9 cellular contexts compared by ENCODE assay signal in the genomic region with DNA sequence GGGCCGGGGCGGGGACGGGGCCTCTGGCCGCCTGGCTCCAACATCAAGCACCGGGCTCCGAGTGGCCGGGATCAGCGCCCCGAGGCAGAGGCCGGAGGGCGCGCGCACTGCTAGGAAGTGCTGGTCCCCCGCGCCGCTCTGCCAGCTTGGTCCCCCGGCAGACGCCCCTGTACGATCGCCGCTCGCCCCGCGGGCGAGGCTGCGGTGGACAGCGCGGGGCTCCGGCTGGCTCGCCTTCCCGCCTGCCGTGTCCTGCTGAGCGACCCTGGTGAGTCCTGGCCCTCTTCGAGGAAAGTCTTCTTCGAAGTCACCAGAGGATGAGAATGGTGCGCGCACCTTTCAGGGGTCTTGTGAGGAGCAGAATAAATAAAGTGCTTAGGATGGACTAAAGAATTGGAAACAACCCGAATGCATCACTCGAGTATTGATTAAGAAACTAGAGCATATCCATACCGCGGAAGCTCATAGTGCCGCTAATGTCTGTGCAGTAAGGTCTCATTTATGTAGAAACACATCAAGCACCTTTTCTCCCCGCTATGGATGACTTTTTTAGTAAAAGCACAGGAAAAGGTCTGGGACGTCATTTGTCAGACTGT. TPM values are rescaled to one million over a fixed set of nuclear protein-coding genes. Genes with fewer than 3 reads are reported as not detected.
DNase-seq lines count a peak whose midpoint lies in the region; ATAC-seq and TF ChIP-seq lines count a peak whose summit lies in the region.
"Had no signal": no experiment of that assay in that cellular context is flagged by ENCODE, and none has a peak within 500 bp of the region (broad histone marks: within the 10 kb centered on the region; RNA-seq: fewer than 3 reads in every experiment).

No MANE protein-coding gene starts in this region.

- no peaks in the 10 kb centered on the region for H3K9me3 Mint-ChIP-seq in CD4-positive, CD25-positive, alpha-beta regulatory T cell
- no peaks in the 10 kb centered on the region for H3K9me3 Mint-ChIP-seq in activated T-helper 1 cell treated with anti-CD3 and anti-CD28 coated beads, Interleukin-12 subunit alpha, Interleukin-12 subunit beta, Interleukin-2, Interleukin-4 antibody, amounts not matched to agents 30 ng/mL and 10 ng/mL and 1 ng/mL, durations not matched to agents 14 hours and 24 hours and 36 hours

- H3K4me1 ChIP-seq in CD4-positive, CD25-positive, alpha-beta regulatory T cell (ENCODE audit: control insufficient read depth, insufficient read depth, low read length, poor library complexity, severe bottlenecking), result peaks cover 18% of the 10 kb centered on the region
- H3K4me1 ChIP-seq in HAP-1 (peaks cover 8% of the 10 kb centered on the region; the same call in 1 of the 2 replicates), stomach (peaks cover 20 to 49% (median 31%) of the 10 kb centered on the region in 4 donors)

- H3K27me3 ChIP-seq in CD4-positive, CD25-positive, alpha-beta regulatory T cell (ENCODE audit: control insufficient read depth, insufficient read depth, low read length), result no peaks in the 10 kb centered on the region
- H3K27me3 ChIP-seq in HAP-1 (ENCODE audit: low read depth), result no peaks in the 10 kb centered on the region
- no peaks in the 10 kb centered on the region for H3K27me3 ChIP-seq in stomach

- no peak for TF ChIP-seq EP300 in stomach (IDR thresholded peaks at IDR 0.05)

- peak overlapping the region; percentile 93 to 99 (median 96) for H3K4me3 Mint-ChIP-seq in CD4-positive, CD25-positive, alpha-beta regulatory T cell
- H3K4me3 Mint-ChIP-seq in activated T-helper 1 cell treated with anti-CD3 and anti-CD28 coated beads, Interleukin-12 subunit alpha, Interleukin-12 subunit beta, Interleukin-2, Interleukin-4 antibody, amounts not matched to agents 30 ng/mL and 10 ng/mL and 1 ng/mL, durations not matched to agents 14 hours and 24 hours and 36 hours, result peak overlapping the region; percentile 95

- TF ChIP-seq POLR2A in stomach (IDR thresholded peaks at IDR 0.05), result no peak

- no peaks in the 10 kb centered on the region for H3K27me3 Mint-ChIP-seq in CD4-positive, CD25-positive, alpha-beta regulatory T cell
- H3K27me3 Mint-ChIP-seq in activated T-helper 1 cell treated with anti-CD3 and anti-CD28 coated beads, Interleukin-12 subunit alpha, Interleukin-12 subunit beta, Interleukin-2, Interleukin-4 antibody, amounts not matched to agents 30 ng/mL and 10 ng/mL and 1 ng/mL, durations not matched to agents 14 hours and 24 hours and 36 hours (ENCODE audit: insufficient read depth), result no peaks in the 10 kb centered on the region

- peaks cover 3% of the 10 kb centered on the region for H3K36me3 Mint-ChIP-seq in CD4-positive, CD25-positive, alpha-beta regulatory T cell
- peaks cover 12% of the 10 kb centered on the region for H3K36me3 Mint-ChIP-seq in activated T-helper 1 cell treated with anti-CD3 and anti-CD28 coated beads, Interleukin-12 subunit alpha, Interleukin-12 subunit beta, Interleukin-2, Interleukin-4 antibody, amounts not matched to agents 30 ng/mL and 10 ng/mL and 1 ng/mL, durations not matched to agents 14 hours and 24 hours and 36 hours (ENCODE audit: low read depth)

- peaks cover 4% of the 10 kb centered on the region for H3K36me3 ChIP-seq in CD4-positive, CD25-positive, alpha-beta regulatory T cell (ENCODE audit: control insufficient read depth, insufficient read depth, low read length)
- H3K36me3 ChIP-seq in HAP-1 (replicated peaks), result peaks cover 25% of the 10 kb centered on the region
- H3K36me3 ChIP-seq in stomach, result peaks cover 4 to 50% (median 42%) of the 10 kb centered on the region in 4 donors

- peak overlapping the region in 2 of 3 donors; percentile 96 to 99 for H3K27ac Mint-ChIP-seq in CD4-positive, CD25-positive, alpha-beta regulatory T cell
- H3K27ac Mint-ChIP-seq in activated T-helper 1 cell treated with anti-CD3 and anti-CD28 coated beads, Interleukin-12 subunit alpha, Interleukin-12 subunit beta, Interleukin-2, Interleukin-4 antibody, amounts not matched to agents 30 ng/mL and 10 ng/mL and 1 ng/mL, durations not matched to agents 14 hours and 24 hours and 36 hours, result peak overlapping the region; percentile 84

- peak in 1 of 3 donors; percentile 62 for DNase-seq in CD4-positive, CD25-positive, alpha-beta regulatory T cell
- DNase-seq in HAP-1 (ENCODE audit: low spot score in 2 of 2) (no peak), inferior parietal cortex (ENCODE audit: extremely low spot score) (peak; percentile 42), stomach (no peak), NCI-H2081 (lab: John Stamatoyannopoulos, UW) (no peak)
- no peak for DNase-seq in activated T-helper 1 cell treated with anti-CD3 and anti-CD28 coated beads, Interleukin-12 subunit alpha, Interleukin-12 subunit beta, Interleukin-2, Interleukin-4 antibody, amounts not matched to agents 30 ng/mL and 10 ng/mL and 1 ng/mL, durations not matched to agents 14 hours and 24 hours and 36 hours (ENCODE audit: low spot score)

- peak overlapping the region; percentile 96 for H3K4me3 ChIP-seq in CD4-positive, CD25-positive, alpha-beta regulatory T cell (ENCODE audit: low read depth, low read length)
- H3K4me3 ChIP-seq in HAP-1, result peak overlapping the region; percentile 99
- H3K4me3 ChIP-seq in stomach, result peak overlapping the region; percentile 63 to 90 (median 80)

- TF ChIP-seq CTCF in stomach (IDR thresholded peaks at IDR 0.05), result no peak

- H3K27ac ChIP-seq in CD4-positive, CD25-positive, alpha-beta regulatory T cell (ENCODE audit: insufficient read depth, low read length, poor library complexity, severe bottlenecking), result peak overlapping the region; percentile 93
- peak overlapping the region; percentile 88 to 97 (median 94) for H3K27ac ChIP-seq in stomach

- peaks cover 4 to 48% (median 14%) of the 10 kb centered on the region in 4 donors for H3K4me1 Mint-ChIP-seq in CD4-positive, CD25-positive, alpha-beta regulatory T cell
- peaks cover 21% of the 10 kb centered on the region for H3K4me1 Mint-ChIP-seq in activated T-helper 1 cell treated with anti-CD3 and anti-CD28 coated beads, Interleukin-12 subunit alpha, Interleukin-12 subunit beta, Interleukin-2, Interleukin-4 antibody, amounts not matched to agents 30 ng/mL and 10 ng/mL and 1 ng/mL, durations not matched to agents 14 hours and 24 hours and 36 hours (ENCODE audit: low read depth)

- intact Hi-C loops in activated T-helper 1 cell treated with anti-CD3 and anti-CD28 coated beads, Interleukin-12 subunit alpha, Interleukin-12 subunit beta, Interleukin-2, Interleukin-4 antibody, amounts not matched to agents 30 ng/mL and 10 ng/mL and 1 ng/mL, durations not matched to agents 14 hours and 24 hours and 36 hours (cut with micrococcal nuclease), result no loop called here
- intact Hi-C loops in stomach (cut with DNase I; ENCODE audit: low total_unique reads), result no loop called here

- ATAC-seq in CD4-positive, CD25-positive, alpha-beta regulatory T cell (ENCODE audit: low read depth in 2 of 2), result peak in 1 of 2 donors; percentile 23
- ATAC-seq in HG03139 (IDR thresholded peaks at IDR 0.05; ENCODE audit: unreplicated experiment) (no peak), GM19463 (IDR thresholded peaks at IDR 0.05; ENCODE audit: unreplicated experiment) (no peak)

- in situ Hi-C loops in HAP-1 (cut with MboI; ENCODE audit: low sequenced_read_pairs), result no loop called here

- 0 to 2% (median 1%) methylated on average over 11 to 44 of the region's 44 CpGs for WGBS in stomach, 5 donors

- H3K9me3 ChIP-seq in CD4-positive, CD25-positive, alpha-beta regulatory T cell (ENCODE audit: control insufficient read depth in 2 of 2, low read length in 2 of 2), result no peaks in the 10 kb centered on the region
- H3K9me3 ChIP-seq in HAP-1 (0 out of 2 replicates have a peak, but pooled peaks cover 3% of the 10 kb centered on the region), stomach (no peaks in the 10 kb centered on the region)

RNA-seq across cellular contexts. Expression of a gene that starts 0.4 kb away (rescaled TPM):
- total RNA-seq in CD4-positive, CD25-positive, alpha-beta regulatory T cell, result 3.8 TPM
- 1 to 10 TPM; 1.9 to 2.3 (median 2.1) TPM for polyA plus RNA-seq in CD4-positive, CD25-positive, alpha-beta regulatory T cell
- total RNA-seq in activated T-helper 1 cell treated with anti-CD3 and anti-CD28 coated beads, Interleukin-12 subunit alpha, Interleukin-12 subunit beta, Interleukin-2, Interleukin-4 antibody, amounts not matched to agents 30 ng/mL and 10 ng/mL and 1 ng/mL, durations not matched to agents 14 hours and 24 hours and 36 hours, result 9.6 and 12.4 TPM in 2 replicates
- total RNA-seq in stomach, result 10 to 100 TPM in 3 of 5 donors, 1 to 10 TPM in 2; 1.3 to 87.8 (median 20.0) TPM
- polyA plus RNA-seq in stomach, result 1 to 10 TPM; 5.8 to 6.7 (median 6.1) TPM

RNA-seq across cellular contexts. Expression of a gene that starts 22.8 kb away (rescaled TPM):
- not detected for total RNA-seq in CD4-positive, CD25-positive, alpha-beta regulatory T cell
- polyA plus RNA-seq in CD4-positive, CD25-positive, alpha-beta regulatory T cell, result not detected
- total RNA-seq in activated T-helper 1 cell treated with anti-CD3 and anti-CD28 coated beads, Interleukin-12 subunit alpha, Interleukin-12 subunit beta, Interleukin-2, Interleukin-4 antibody, amounts not matched to agents 30 ng/mL and 10 ng/mL and 1 ng/mL, durations not matched to agents 14 hours and 24 hours and 36 hours, result 0.15 and 0.39 TPM in 2 replicates
- 10 to 100 TPM in 1 of 5 donors, 1 to 10 TPM in 3, under 1 TPM in 1; 0.87 to 21.9 (median 5.5) TPM for total RNA-seq in stomach
- 10 to 100 TPM; 16.6 to 27.5 (median 20.9) TPM for polyA plus RNA-seq in stomach

RNA-seq across cellular contexts. Expression of a gene that starts 36.1 kb away (rescaled TPM):
- total RNA-seq in CD4-positive, CD25-positive, alpha-beta regulatory T cell, result 0.81 TPM
- not detected for polyA plus RNA-seq in CD4-positive, CD25-positive, alpha-beta regulatory T cell
- total RNA-seq in activated T-helper 1 cell treated with anti-CD3 and anti-CD28 coated beads, Interleukin-12 subunit alpha, Interleukin-12 subunit beta, Interleukin-2, Interleukin-4 antibody, amounts not matched to agents 30 ng/mL and 10 ng/mL and 1 ng/mL, durations not matched to agents 14 hours and 24 hours and 36 hours, result 0.07 TPM in 1 of 2 replicates, not detected in the other
- not detected for total RNA-seq in stomach
- polyA plus RNA-seq in stomach, result not detected
- total RNA-seq: RPMI7951 had no signal

RNA-seq across cellular contexts. Expression of a gene that starts 52.8 kb away (rescaled TPM):
- total RNA-seq in CD4-positive, CD25-positive, alpha-beta regulatory T cell, result not detected
- under 1 TPM in 3 of 4 donors, not detected in 1; 0.20 to 0.70 (median 0.61) TPM for polyA plus RNA-seq in CD4-positive, CD25-positive, alpha-beta regulatory T cell
- total RNA-seq in activated T-helper 1 cell treated with anti-CD3 and anti-CD28 coated beads, Interleukin-12 subunit alpha, Interleukin-12 subunit beta, Interleukin-2, Interleukin-4 antibody, amounts not matched to agents 30 ng/mL and 10 ng/mL and 1 ng/mL, durations not matched to agents 14 hours and 24 hours and 36 hours, result not detected in 2 replicates
- total RNA-seq in stomach, result not detected
- polyA plus RNA-seq in stomach, result not detected
